16 cellular contexts compared by ENCODE assay signal in the genomic region with DNA sequence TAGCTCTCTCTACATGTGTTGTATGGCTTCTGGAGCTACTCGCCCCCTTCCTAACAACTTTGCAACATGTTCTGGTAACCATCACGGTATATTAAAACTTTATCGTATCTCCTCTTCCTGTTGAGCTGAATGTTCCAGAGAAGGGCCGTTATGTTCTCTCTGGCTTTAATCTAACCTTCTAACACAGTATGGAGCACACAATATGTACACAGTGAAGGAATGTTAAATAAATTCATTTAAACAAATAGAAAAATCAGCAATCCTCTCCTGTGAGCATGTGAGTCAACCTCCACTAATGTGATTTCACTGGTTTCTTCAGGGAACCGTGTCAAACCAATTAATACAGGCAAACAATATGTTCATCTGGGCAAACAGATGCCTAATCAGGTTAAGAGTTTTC.
"Had no signal": no experiment of that assay in that cellular context is flagged by ENCODE, and none has a peak within 500 bp of the region (broad histone marks: within the 10 kb centered on the region; RNA-seq: fewer than 3 reads in every experiment).

No MANE protein-coding gene starts in this region.

- ATAC-seq: heart left ventricle; left lung; mucosa of descending colon; natural killer cell treated with Interleukin-12 subunit alpha and Interleukin-12 subunit beta and Interleukin-15 and Interleukin-18, amount 100 ng/mL, for 72 hours had no signal

- H3K9me3 Mint-ChIP-seq: natural killer cell treated with Interleukin-12 subunit alpha and Interleukin-12 subunit beta and Interleukin-15 and Interleukin-18, amount 100 ng/mL, for 72 hours had no signal

- H3K4me3 ChIP-seq: heart left ventricle, left lung, mucosa of descending colon, right atrium auricular region, smooth muscle cell, tibial nerve had no signal

- DNase-seq: activated CD8-positive, alpha-beta memory T cell treated with anti-CD3 and anti-CD28 coated beads, Interleukin-2, amount 50 U/mL, for 4 hours; activated gamma-delta T cell; amygdala; brain microvascular endothelial cell; effector memory CD4-positive, alpha-beta T cell; heart left ventricle; islet precursor cell; left lung; mucosa of descending colon; nucleus accumbens; SHP77 treated with DMSO at 0.1 percent for 48 hours; T1000 had no signal

- H3K4me1 ChIP-seq: heart left ventricle, left lung, right atrium auricular region had no signal

- H3K4me2 ChIP-seq: smooth muscle cell had no signal

- H3K27ac ChIP-seq: brain microvascular endothelial cell, heart left ventricle, left lung, right atrium auricular region, tibial nerve had no signal

- H3K9me3 ChIP-seq: heart left ventricle, left lung, mucosa of descending colon, right atrium auricular region, tibial nerve had no signal

- H3K36me3 Mint-ChIP-seq: natural killer cell treated with Interleukin-12 subunit alpha and Interleukin-12 subunit beta and Interleukin-15 and Interleukin-18, amount 100 ng/mL, for 72 hours had no signal

- H3K27ac Mint-ChIP-seq: natural killer cell treated with Interleukin-12 subunit alpha and Interleukin-12 subunit beta and Interleukin-15 and Interleukin-18, amount 100 ng/mL, for 72 hours had no signal

- H3K4me3 Mint-ChIP-seq: natural killer cell treated with Interleukin-12 subunit alpha and Interleukin-12 subunit beta and Interleukin-15 and Interleukin-18, amount 100 ng/mL, for 72 hours had no signal
